ENCODE assay signal across 1 cellular context in genomic region chr22:33792837-33793236, GRCh38.
TF ChIP-seq lines count a peak whose summit lies in the region.

No MANE protein-coding gene starts in this region.

TF ChIP-seq in WTC11, 78 proteins besides CTCF, POLR2A, EP300 and RAD21 (continued from another document):
- TF ChIP-seq AR (CRISPR knock-in tag; IDR thresholded peaks at IDR 0.05) (no peak), ZNF423 (CRISPR knock-in tag; IDR thresholded peaks at IDR 0.05) (no peak)
